In the genomic region with DNA sequence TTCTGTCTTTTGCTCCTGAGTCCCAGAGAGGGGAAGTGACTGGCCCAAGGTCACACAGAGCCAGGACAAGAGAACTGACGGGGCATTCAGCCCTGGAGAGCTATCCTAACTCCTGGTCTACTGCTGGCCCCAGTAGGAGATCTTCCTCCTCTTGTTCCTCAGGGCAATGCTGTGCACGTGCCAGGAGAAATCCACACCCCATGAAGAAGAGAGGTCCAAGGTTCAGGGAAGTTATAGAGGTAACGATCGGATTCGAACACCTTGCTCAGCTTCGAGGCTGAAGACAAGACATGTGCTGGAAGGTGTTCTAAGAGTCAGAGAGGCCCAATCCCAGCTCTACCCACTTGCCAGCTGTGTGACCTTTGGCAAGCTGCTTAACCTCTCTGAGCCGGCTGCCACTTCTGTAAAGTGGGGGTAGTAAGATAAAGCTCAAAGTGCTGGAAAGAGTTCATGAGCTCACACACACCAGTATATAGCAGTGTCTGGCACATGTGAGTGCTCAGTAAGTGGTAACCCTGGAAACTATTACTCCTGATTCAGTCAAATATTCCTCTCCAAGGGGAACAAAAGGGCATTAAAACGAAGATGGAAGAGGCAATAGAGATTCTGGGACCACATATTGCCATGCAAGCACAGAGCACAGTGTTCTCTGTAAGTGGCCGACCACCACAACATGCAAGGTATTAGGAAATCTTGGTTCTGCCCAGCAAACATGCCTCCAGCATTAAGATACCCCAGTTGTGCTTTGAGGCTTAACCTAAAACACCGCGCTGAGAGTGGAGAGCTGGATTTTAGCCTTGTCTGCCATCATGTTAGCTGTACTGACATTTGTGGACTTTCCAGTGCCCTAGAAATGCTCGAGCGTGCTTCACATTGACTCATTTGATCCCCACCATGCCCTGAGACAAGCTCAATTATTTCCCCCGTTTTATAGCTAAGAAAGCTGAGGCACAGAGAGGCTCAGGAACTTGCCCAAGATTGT, we compare ENCODE assay signal across 24 cellular contexts. TPM values are rescaled to one million over a fixed set of nuclear protein-coding genes. Genes with fewer than 3 reads are reported as not detected.
A peak's percentile ranks its signal among the peaks of the same experiment; 100 is the strongest.
DNase-seq lines count a peak whose midpoint lies in the region; ATAC-seq, FAIRE-seq and TF ChIP-seq lines count a peak whose summit lies in the region.
"Had no signal": no experiment of that assay in that cellular context is flagged by ENCODE, and none has a peak within 500 bp of the region (broad histone marks: within the 10 kb centered on the region; RNA-seq: fewer than 3 reads in every experiment).

No MANE protein-coding gene starts in this region.

- no TSS peak for BruUV-seq in Panc1 (replicated peaks; lab: Mats Ljungman, UMichigan)

- intact Hi-C loops in Panc1 (cut with micrococcal nuclease; ENCODE audit: unreplicated experiment) (no loop called here), esophagus squamous epithelium (cut with DNase I) (no loop called here), aorta (cut with DNase I) (no loop called here)
- intact Hi-C loops in activated CD4-positive, alpha-beta memory T cell treated with anti-CD3 and anti-CD28 coated beads for 36 hours (cut with micrococcal nuclease) = no loop called here

- no peaks in the 10 kb centered on the region for H3K27me3 ChIP-seq in Panc1 (ENCODE audit: control insufficient read depth, insufficient read depth, low read length)
- H3K27me3 ChIP-seq in esophagus squamous epithelium = no peaks in the 10 kb centered on the region
- H3K27me3 ChIP-seq in small intestine (ENCODE audit: control insufficient read depth in 2 of 2, insufficient read depth in 2 of 2, low read length in 2 of 2) = no peaks in the 10 kb centered on the region
- no peaks in the 10 kb centered on the region for H3K27me3 ChIP-seq in aorta (ENCODE audit: control insufficient read depth in 1 of 2, insufficient read depth in 2 of 2, low read length in 1 of 2)
- H3K27me3 ChIP-seq: breast epithelium had no signal

- FAIRE-seq in small intestine (lab: Jason Lieb, UNC) = no peak
- FAIRE-seq: GM12892, HTR-8/SVneo had no signal

- POLR2A ChIA-PET in Panc1 (lab: Charles Lee) = no interaction called here
- POLR2A ChIA-PET in activated CD4-positive, alpha-beta memory T cell treated with anti-CD3 and anti-CD28 coated beads for 36 hours (lab: Charles Lee) = no interaction called here

- in situ Hi-C loops in Panc1 (cut with HindIII; ENCODE audit: low pct_unique_long_range_greater_than_20kb, low sequenced_read_pairs) = no loop called here

- no peak for TF ChIP-seq POLR2A in esophagus squamous epithelium (IDR thresholded peaks at IDR 0.05)

- no peaks in the 10 kb centered on the region for H3K4me1 Mint-ChIP-seq in activated CD4-positive, alpha-beta memory T cell treated with anti-CD3 and anti-CD28 coated beads for 36 hours (ENCODE audit: low read depth)

- no peak overlapping the region for H3K4me3 ChIP-seq in Panc1 (ENCODE audit: low read depth in 2 of 2, low read length in 2 of 2)
- no peak overlapping the region for H3K4me3 ChIP-seq in esophagus squamous epithelium
- H3K4me3 ChIP-seq in small intestine (ENCODE audit: low read depth in 1 of 2, low read length in 2 of 2) = no peak overlapping the region
- no peak overlapping the region for H3K4me3 ChIP-seq in aorta (ENCODE audit: low read length in 2 of 2)
- H3K4me3 ChIP-seq: breast epithelium, thoracic aorta had no signal

- H3K4me1 ChIP-seq in Panc1 (ENCODE audit: control insufficient read depth, insufficient read depth, low read length) = no peaks in the 10 kb centered on the region
- peaks cover 19 to 62% (median 33%) of the 10 kb centered on the region in 3 donors for H3K4me1 ChIP-seq in esophagus squamous epithelium
- no peaks in the 10 kb centered on the region for H3K4me1 ChIP-seq in small intestine (ENCODE audit: control insufficient read depth in 2 of 2, insufficient read depth in 1 of 2, low read depth in 1 of 2, low read length in 1 of 2)
- no peaks in the 10 kb centered on the region for H3K4me1 ChIP-seq in aorta (ENCODE audit: control insufficient read depth in 1 of 2, insufficient read depth in 2 of 2, low read length in 2 of 2)
- H3K4me1 ChIP-seq: breast epithelium, parathyroid adenoma had no signal

- no peak overlapping the region for H3K27ac Mint-ChIP-seq in activated CD4-positive, alpha-beta memory T cell treated with anti-CD3 and anti-CD28 coated beads for 36 hours
- H3K27ac Mint-ChIP-seq: activated CD4-positive, alpha-beta T cell treated with anti-CD3 and anti-CD28 coated beads, Interleukin-2, amount 10 ng/mL, durations not matched to agents 7 days and 5 days; activated naive CD8-positive, alpha-beta T cell; dendritic cell treated with granulocyte-macrophage colony-stimulating factor and Interleukin-4, amounts not matched to agents 40 ng/mL and 50 ng/mL, for 4 days had no signal

- H3K9me3 Mint-ChIP-seq in activated CD4-positive, alpha-beta memory T cell treated with anti-CD3 and anti-CD28 coated beads for 36 hours = no peaks in the 10 kb centered on the region
- H3K9me3 Mint-ChIP-seq: activated CD4-positive, alpha-beta T cell treated with anti-CD3 and anti-CD28 coated beads, Interleukin-2, amount 10 ng/mL, durations not matched to agents 7 days and 5 days; activated T-cell treated with anti-CD3 and anti-CD28 coated beads, Interleukin-2, amount 50 U/mL, for 4 hours; dendritic cell treated with granulocyte-macrophage colony-stimulating factor and Interleukin-4, amounts not matched to agents 40 ng/mL and 50 ng/mL, for 4 days had no signal

- peak; percentile 35 for DNase-seq in NCI-H82 (lab: John Stamatoyannopoulos, UW)
- DNase-seq in NCI-H82 treated with DMSO at 0.1 percent for 48 hours (lab: John Stamatoyannopoulos, UW; ENCODE audit: unreplicated experiment) = no peak
- no peak for DNase-seq in Panc1 (ENCODE audit: low read depth, low spot score)
- no peak for DNase-seq in esophagus squamous epithelium (lab: John Stamatoyannopoulos, UW)
- DNase-seq in small intestine = peak; percentile 76
- no peak for DNase-seq in aorta
- DNase-seq in activated CD4-positive, alpha-beta memory T cell treated with anti-CD3 and anti-CD28 coated beads for 36 hours = no peak
- DNase-seq: 8988T; activated CD4-positive, alpha-beta T cell treated with anti-CD3 and anti-CD28 coated beads, Interleukin-2, amount 10 ng/mL, durations not matched to agents 7 days and 5 days; activated T-cell treated with anti-CD3 and anti-CD28 coated beads, Interleukin-2, amount 50 U/mL, for 4 hours; DMS 273 treated with DMSO at 0.1 percent for 48 hours; foreskin melanocyte; GF-D8; kidney glomerular epithelial cell; NCI-H748 treated with DMSO at 0.1 percent for 48 hours; stimulated activated CD4-positive, alpha-beta T cell treated with anti-CD3 and anti-CD28 coated beads, Interleukin-2, amount 100 ng/mL, for 48 hours had no signal

- no peak overlapping the region for H3K27ac ChIP-seq in Panc1 (ENCODE audit: low read length)
- H3K27ac ChIP-seq in esophagus squamous epithelium = peak overlapping the region in 3 of 4 donors; percentile 27 to 73 (median 60)
- H3K27ac ChIP-seq in small intestine (ENCODE audit: low read depth in 1 of 2, low read length in 1 of 2) = no peak overlapping the region
- H3K27ac ChIP-seq in aorta (ENCODE audit: low read depth in 1 of 2, low read length in 2 of 2) = no peak overlapping the region
- H3K27ac ChIP-seq: parathyroid adenoma, thoracic aorta had no signal

- 56 to 82% methylated on average over 9 to 12 of the region's 14 CpGs for WGBS in esophagus squamous epithelium, 2 donors
- WGBS in small intestine, 3 donors = 52 to 76% (median 60%) methylated on average over 14 of the region's 14 CpGs
- WGBS in aorta, 2 donors = 86 to 88% methylated on average over 14 of the region's 14 CpGs

- no peaks in the 10 kb centered on the region for H3K36me3 Mint-ChIP-seq in activated CD4-positive, alpha-beta memory T cell treated with anti-CD3 and anti-CD28 coated beads for 36 hours

- ATAC-seq in Panc1 = peak; percentile 13; the same call in 1 of the 2 replicates
- no peak for ATAC-seq in HG03280 (IDR thresholded peaks at IDR 0.05; ENCODE audit: unreplicated experiment)
- no peak for ATAC-seq in aorta (ENCODE audit: low FRiP score)
- ATAC-seq: activated T-cell treated with anti-CD3 and anti-CD28 coated beads, Interleukin-2, amount 50 U/mL, for 4 hours had no signal

- H3K36me3 ChIP-seq in Panc1 (ENCODE audit: control insufficient read depth, insufficient read depth, low read length) = no peaks in the 10 kb centered on the region; the same call in 1 of the 2 replicates
- peaks cover 0 to 27% (median 0%) of the 10 kb centered on the region in 3 donors for H3K36me3 ChIP-seq in esophagus squamous epithelium
- peaks cover 0 to 5% of the 10 kb centered on the region in 2 donors for H3K36me3 ChIP-seq in small intestine (ENCODE audit: control insufficient read depth in 2 of 2, insufficient read depth in 2 of 2, low read length in 2 of 2)
- no peaks in the 10 kb centered on the region for H3K36me3 ChIP-seq in aorta (ENCODE audit: control insufficient read depth in 1 of 2, insufficient read depth in 2 of 2, low read length in 1 of 2)
- H3K36me3 ChIP-seq: breast epithelium, thoracic aorta had no signal

- no peaks in the 10 kb centered on the region for H3K9me3 ChIP-seq in Panc1 (ENCODE audit: control insufficient read depth, insufficient read depth, low read depth, low read length)
- no peaks in the 10 kb centered on the region for H3K9me3 ChIP-seq in esophagus squamous epithelium
- H3K9me3 ChIP-seq in small intestine (ENCODE audit: control insufficient read depth, low read depth) = no peaks in the 10 kb centered on the region
- H3K9me3 ChIP-seq in aorta (ENCODE audit: control insufficient read depth, low read length) = no peaks in the 10 kb centered on the region
- H3K9me3 ChIP-seq: breast epithelium, thoracic aorta had no signal

- CTCF ChIA-PET in Panc1 (lab: Charles Lee) = no interaction called here
- CTCF ChIA-PET in activated CD4-positive, alpha-beta memory T cell treated with anti-CD3 and anti-CD28 coated beads for 36 hours (lab: Charles Lee) = interaction anchor here (0.8 to 2.0 kb wide), 8 partner anchors 11 to 296 kb away, joined by 3 to 8 read pairs (median 4); a partner anchor contains a TSS

- TF ChIP-seq CTCF in Panc1 (IDR thresholded peaks at IDR 0.05) = no peak
- no peak for TF ChIP-seq CTCF in esophagus squamous epithelium (IDR thresholded peaks at IDR 0.05)

- no peak overlapping the region for H3K4me3 Mint-ChIP-seq in activated CD4-positive, alpha-beta memory T cell treated with anti-CD3 and anti-CD28 coated beads for 36 hours
- H3K4me3 Mint-ChIP-seq: activated CD4-positive, alpha-beta T cell treated with anti-CD3 and anti-CD28 coated beads, Interleukin-2, amount 10 ng/mL, durations not matched to agents 7 days and 5 days; activated naive CD8-positive, alpha-beta T cell; activated T-cell treated with anti-CD3 and anti-CD28 coated beads, Interleukin-2, amount 50 U/mL, for 4 hours; dendritic cell treated with granulocyte-macrophage colony-stimulating factor and Interleukin-4, amounts not matched to agents 40 ng/mL and 50 ng/mL, for 4 days had no signal

- H3K27me3 Mint-ChIP-seq in activated CD4-positive, alpha-beta memory T cell treated with anti-CD3 and anti-CD28 coated beads for 36 hours = no peaks in the 10 kb centered on the region
- H3K27me3 Mint-ChIP-seq: activated CD4-positive, alpha-beta T cell treated with anti-CD3 and anti-CD28 coated beads, Interleukin-2, amount 10 ng/mL, durations not matched to agents 7 days and 5 days; activated naive CD8-positive, alpha-beta T cell had no signal

RNA-seq across cellular contexts. Expression of a gene that starts 25.6 kb away (rescaled TPM):
- 24.3 TPM for total RNA-seq in Panc1 (2021; ENCODE audit: unreplicated experiment)
- 16.4 TPM for polyA plus RNA-seq in Panc1 (2012; ENCODE audit: insufficient read length)
- total RNA-seq in esophagus squamous epithelium = 10 to 100 TPM; 19.5 to 54.0 (median 20.8) TPM
- polyA plus RNA-seq in small intestine = 1 to 10 TPM; 2.7 to 7.8 (median 3.8) TPM
- 10 to 100 TPM; 23.5 to 27.4 TPM for total RNA-seq in aorta
- 10 to 100 TPM in 1 of 2 donors, 1 to 10 TPM in 1; 4.6 to 17.7 TPM for polyA plus RNA-seq in aorta
- total RNA-seq in activated CD4-positive, alpha-beta memory T cell treated with anti-CD3 and anti-CD28 coated beads for 36 hours = 10 to 100 TPM; 11.3 to 11.4 TPM

Comparison
In these comparisons a context has a peak if more than half of its experiments do, and no peak if none do; other contexts are left out.
1. DNase-seq: peak in NCI-H82 (single experiment) and small intestine (single experiment); none in NCI-H82 treated with DMSO at 0.1 percent for 48 hours (single experiment), Panc1 (single experiment), esophagus squamous epithelium (single experiment), aorta (0 of 2) and activated CD4-positive, alpha-beta memory T cell treated with anti-CD3 and anti-CD28 coated beads for 36 hours (single experiment).
2. H3K27ac ChIP-seq: peak in esophagus squamous epithelium (3 of 4); none in Panc1 (single experiment), small intestine (0 of 2) and aorta (0 of 2).